ENCODE assay signal across 8 cellular contexts in genomic region chr17:56939869-56940484, GRCh38. TPM values are rescaled to one million over a fixed set of nuclear protein-coding genes. Genes with fewer than 3 reads are reported as not detected.
DNase-seq lines count a peak whose midpoint lies in the region; ATAC-seq and TF ChIP-seq lines count a peak whose summit lies in the region.

No MANE protein-coding gene starts in this region.

- peak; percentile 53 for ATAC-seq in GM18858 (IDR thresholded peaks at IDR 0.05; ENCODE audit: unreplicated experiment)
- peak; percentile 74 to 79 (median 75) for ATAC-seq in natural killer cell
- ATAC-seq in HG02588 (IDR thresholded peaks at IDR 0.05; ENCODE audit: unreplicated experiment) = no peak
- ATAC-seq in GM18870 (IDR thresholded peaks at IDR 0.05; ENCODE audit: unreplicated experiment) = no peak

- WGBS in esophagus muscularis mucosa = 60% methylated on average over 11 of the region's 11 CpGs

- peaks cover 0 to 4% (median 0%) of the 10 kb centered on the region in 4 donors for H3K4me1 ChIP-seq in esophagus muscularis mucosa

- H3K36me3 ChIP-seq in BJ (ENCODE audit: control insufficient read depth, insufficient read depth, low read length) = peaks cover 6% of the 10 kb centered on the region
- H3K36me3 ChIP-seq in esophagus muscularis mucosa = peaks cover 17 to 100% (median 80%) of the 10 kb centered on the region in 4 donors

- no peak overlapping the region for H3K4me3 Mint-ChIP-seq in natural killer cell

- no peak overlapping the region for H3K4me3 ChIP-seq in BJ (ENCODE audit: low read depth, low read length)
- H3K4me3 ChIP-seq in esophagus muscularis mucosa = no peak overlapping the region

- DNase-seq in BJ (ENCODE audit: low read depth) (no peak), NCI-H1092 treated with DMSO at 0.1 percent for 48 hours (lab: John Stamatoyannopoulos, UW) (peak; percentile 38), SKM-1 (lab: John Stamatoyannopoulos, UW; ENCODE audit: unreplicated experiment) (peak; percentile 36), esophagus muscularis mucosa (ENCODE audit: extremely low spot score) (no peak), natural killer cell (no peak)

- no peaks in the 10 kb centered on the region for H3K9me3 Mint-ChIP-seq in natural killer cell

- TF ChIP-seq POLR2A in esophagus muscularis mucosa (IDR thresholded peaks at IDR 0.05; ENCODE audit: low read depth) = no peak

- H3K36me3 Mint-ChIP-seq in natural killer cell = peaks cover 24% of the 10 kb centered on the region

- H3K4me1 Mint-ChIP-seq in natural killer cell = no peaks in the 10 kb centered on the region

- POLR2A ChIA-PET in BJ (lab: Charles Lee) = no interaction called here

- H3K27me3 ChIP-seq in BJ (ENCODE audit: control insufficient read depth, insufficient read depth, low read length) (no peaks in the 10 kb centered on the region), esophagus muscularis mucosa (no peaks in the 10 kb centered on the region)

- no peak for TF ChIP-seq EP300 in esophagus muscularis mucosa (IDR thresholded peaks at IDR 0.05)

- no peaks in the 10 kb centered on the region for H3K27me3 Mint-ChIP-seq in natural killer cell (ENCODE audit: low read depth in 2 of 2)

- intact Hi-C loops in esophagus muscularis mucosa (cut with DNase I) (loop anchor here (2.0 to 5.0 kb wide), 2 partner anchors 48 to 121 kb away; no protein-coding TSS in a partner anchor), natural killer cell (cut with micrococcal nuclease) (loop anchor here (1.0 kb wide), 2 partner anchors 49 to 121 kb away; no protein-coding TSS in a partner anchor)

- no peak overlapping the region for H3K27ac Mint-ChIP-seq in natural killer cell

- no peak overlapping the region for H3K27ac ChIP-seq in esophagus muscularis mucosa (replicated peaks in 1 of 4)

- CTCF ChIA-PET in BJ (lab: Yijun Ruan, JAX) = interaction anchor here (0.8 to 5.2 kb wide), 14 partner anchors 11 to 140 kb away, joined by 3 to 105 read pairs (median 4); partner anchors contain the start of genes C17orf67 and DGKE

- no peaks in the 10 kb centered on the region for H3K9me3 ChIP-seq in esophagus muscularis mucosa

- TF ChIP-seq CTCF in BJ (IDR thresholded peaks at IDR 0.05; ENCODE audit: insufficient read depth, low read depth, low read length) = peak; percentile 67
- peak; percentile 64 to 76 (median 66) for TF ChIP-seq CTCF in esophagus muscularis mucosa (IDR thresholded peaks at IDR 0.05)
- peak; percentile 72 for TF ChIP-seq CTCF in natural killer cell (IDR thresholded peaks at IDR 0.05)

RNA-seq across cellular contexts. Expression of gene COIL, which starts 20.9 kb away (rescaled TPM):
- 2.8 and 5.1 TPM in 2 replicates for polyA plus RNA-seq in BJ (2011; rRNA removed)
- 3.5 and 3.9 TPM in 2 replicates for polyA minus RNA-seq in BJ (2011; rRNA and poly(A)+ RNA removed)
- 10 to 100 TPM in 3 of 4 donors, 1 to 10 TPM in 1; 9.9 to 13.3 (median 11.4) TPM for total RNA-seq in esophagus muscularis mucosa
- total RNA-seq in natural killer cell = 10 to 100 TPM; 18.6 to 23.8 (median 20.6) TPM

RNA-seq across cellular contexts. Expression of gene TRIM25, which starts 26.1 kb away (rescaled TPM):
- polyA plus RNA-seq in BJ (2011; rRNA removed) = 25.6 and 28.4 TPM in 2 replicates
- polyA minus RNA-seq in BJ (2011; rRNA and poly(A)+ RNA removed) = 21.3 and 27.2 TPM in 2 replicates
- total RNA-seq in esophagus muscularis mucosa (10 to 100 TPM; 13.9 to 19.9 (median 16.6) TPM), natural killer cell (100 to 1,000 TPM in 1 of 3 donors, 10 to 100 TPM in 2; 50.4 to 100 (median 74.5) TPM)

RNA-seq across cellular contexts. Expression of gene SCPEP1, which starts 38.0 kb away (rescaled TPM):
- polyA plus RNA-seq in BJ (2011; rRNA removed) = 30.7 and 31.1 TPM in 2 replicates
- 2.4 and 2.8 TPM in 2 replicates for polyA minus RNA-seq in BJ (2011; rRNA and poly(A)+ RNA removed)
- total RNA-seq in esophagus muscularis mucosa (100 to 1,000 TPM in 1 of 4 donors, 10 to 100 TPM in 3; 61.0 to 111 (median 72.4) TPM), natural killer cell (10 to 100 TPM; 28.7 to 37.2 (median 35.3) TPM)

Comparison
In these comparisons a context has a peak if more than half of its experiments do, and no peak if none do; other contexts are left out.
1. DNase-seq: peak in NCI-H1092 treated with DMSO at 0.1 percent for 48 hours (single experiment) and SKM-1 (single experiment); none in BJ (single experiment), esophagus muscularis mucosa (single experiment) and natural killer cell (single experiment).
2. ATAC-seq: peak in GM18858 (single experiment) and natural killer cell (3 of 3); none in HG02588 (single experiment) and GM18870 (single experiment).
3. Peak in every context shown above with its lines, with median percentiles within 50 percentile points of each other: CTCF ChIP-seq.